Comparison of ENCODE assay signal across 21 cellular contexts in genomic region chr20:41126719-41127118, GRCh38. TPM values are rescaled to one million over a fixed set of nuclear protein-coding genes. Genes with fewer than 3 reads are reported as not detected.
DNase-seq lines count a peak whose midpoint lies in the region; ATAC-seq lines count a peak whose summit lies in the region.
"Had no signal": no experiment of that assay in that cellular context is flagged by ENCODE, and none has a peak within 500 bp of the region (broad histone marks: within the 10 kb centered on the region; RNA-seq: fewer than 3 reads in every experiment).

No MANE protein-coding gene starts in this region.

- H3K27me3 ChIP-seq in CD4-positive, CD25-positive, alpha-beta regulatory T cell (ENCODE audit: control insufficient read depth, insufficient read depth, low read length): no peaks in the 10 kb centered on the region
- H3K27me3 ChIP-seq: adrenal gland, body of pancreas, ovary, upper lobe of left lung had no signal

- no peak overlapping the region for H3K4me3 Mint-ChIP-seq in activated T-cell treated with anti-CD3 and anti-CD28 coated beads, Interleukin-2, amount 50 U/mL, for 72 hours
- no peak overlapping the region for H3K4me3 Mint-ChIP-seq in CD4-positive, CD25-positive, alpha-beta regulatory T cell
- no peak overlapping the region for H3K4me3 Mint-ChIP-seq in T-cell
- no peak overlapping the region for H3K4me3 Mint-ChIP-seq in immature natural killer cell

- H3K4me1 Mint-ChIP-seq in activated T-cell treated with anti-CD3 and anti-CD28 coated beads, Interleukin-2, amount 50 U/mL, for 72 hours (ENCODE audit: low read depth): peaks cover 24% of the 10 kb centered on the region
- H3K4me1 Mint-ChIP-seq in CD4-positive, CD25-positive, alpha-beta regulatory T cell: peaks cover 0 to 6% (median 3%) of the 10 kb centered on the region in 4 donors
- H3K4me1 Mint-ChIP-seq in T-cell (peaks cover 0 to under 1% (median 0%) of the 10 kb centered on the region in 3 donors), immature natural killer cell (peaks cover 0 to 2% of the 10 kb centered on the region in 2 donors)

- H3K27ac ChIP-seq in CD4-positive, CD25-positive, alpha-beta regulatory T cell (ENCODE audit: insufficient read depth, low read length, poor library complexity, severe bottlenecking): no peak overlapping the region
- H3K27ac ChIP-seq: adrenal gland, body of pancreas, left ventricle myocardium inferior, ovary, upper lobe of left lung had no signal

- peaks cover 29% of the 10 kb centered on the region for H3K36me3 ChIP-seq in CD4-positive, CD25-positive, alpha-beta regulatory T cell (ENCODE audit: control insufficient read depth, insufficient read depth, low read length)
- H3K36me3 ChIP-seq: ovary had no signal

- DNase-seq in activated T-cell treated with anti-CD3 and anti-CD28 coated beads, Interleukin-2, amount 50 U/mL, for 72 hours: no peak
- DNase-seq in activated T-cell treated with anti-CD3 and anti-CD28 coated beads, Interleukin-2, amount 50 U/mL, for 1 hour: no peak
- DNase-seq in CD4-positive, CD25-positive, alpha-beta regulatory T cell: no peak
- DNase-seq in T-cell: no peak
- no peak for DNase-seq in immature natural killer cell
- no peak for DNase-seq in KG1 (lab: John Stamatoyannopoulos, UW)
- no peak for DNase-seq in NK-92 treated with Interleukin-12 subunit alpha and Interleukin-12 subunit beta, amount 100 ng/mL, for 24 hours (lab: John Stamatoyannopoulos, UW)
- DNase-seq: activated gamma-delta T cell; adrenal gland; body of pancreas; cerebellar nuclear complex; COR-L47; left ventricle myocardium inferior; NCI-H146; NCI-H2107; NCI-H774; ovary; retina; stimulated activated CD4-positive, alpha-beta T cell treated with anti-CD3 and anti-CD28 coated beads, Interleukin-2, amount 100 ng/mL, for 48 hours; upper lobe of left lung had no signal

- H3K9me3 Mint-ChIP-seq in activated T-cell treated with anti-CD3 and anti-CD28 coated beads, Interleukin-2, amount 50 U/mL, for 72 hours: no peaks in the 10 kb centered on the region
- H3K9me3 Mint-ChIP-seq in CD4-positive, CD25-positive, alpha-beta regulatory T cell: peaks cover 0 to 2% (median 0%) of the 10 kb centered on the region in 7 donors
- H3K9me3 Mint-ChIP-seq in T-cell (no peaks in the 10 kb centered on the region), immature natural killer cell (no peaks in the 10 kb centered on the region)

- peaks cover 11 to 27% of the 10 kb centered on the region in 2 donors for H3K36me3 Mint-ChIP-seq in activated T-cell treated with anti-CD3 and anti-CD28 coated beads, Interleukin-2, amount 50 U/mL, for 72 hours (ENCODE audit: insufficient read depth in 2 of 2)
- peaks cover 39% of the 10 kb centered on the region for H3K36me3 Mint-ChIP-seq in CD4-positive, CD25-positive, alpha-beta regulatory T cell
- peaks cover 28% of the 10 kb centered on the region for H3K36me3 Mint-ChIP-seq in T-cell
- H3K36me3 Mint-ChIP-seq in immature natural killer cell: peaks cover 10 to 38% (median 12%) of the 10 kb centered on the region in 3 donors

- peak overlapping the region; percentile 26 for H3K27ac Mint-ChIP-seq in activated T-cell treated with anti-CD3 and anti-CD28 coated beads, Interleukin-2, amount 50 U/mL, for 72 hours
- peak overlapping the region in 2 of 3 donors; percentile 13 to 45 for H3K27ac Mint-ChIP-seq in CD4-positive, CD25-positive, alpha-beta regulatory T cell
- H3K27ac Mint-ChIP-seq in T-cell: peak overlapping the region; percentile 41 to 50
- H3K27ac Mint-ChIP-seq in immature natural killer cell: peak overlapping the region in 4 of 6 donors; percentile 1 to 35 (median 4)

- no peaks in the 10 kb centered on the region for H3K4me1 ChIP-seq in CD4-positive, CD25-positive, alpha-beta regulatory T cell (ENCODE audit: control insufficient read depth, insufficient read depth, low read length, poor library complexity, severe bottlenecking)
- H3K4me1 ChIP-seq: adrenal gland, body of pancreas, upper lobe of left lung had no signal

- no peaks in the 10 kb centered on the region for H3K27me3 Mint-ChIP-seq in activated T-cell treated with anti-CD3 and anti-CD28 coated beads, Interleukin-2, amount 50 U/mL, for 72 hours (ENCODE audit: low read depth)
- no peaks in the 10 kb centered on the region for H3K27me3 Mint-ChIP-seq in CD4-positive, CD25-positive, alpha-beta regulatory T cell
- H3K27me3 Mint-ChIP-seq in T-cell (no peaks in the 10 kb centered on the region), immature natural killer cell (ENCODE audit: low read depth in 3 of 3) (peaks cover 0 to 4% (median 0%) of the 10 kb centered on the region in 3 donors)

- no peak overlapping the region for H3K4me3 ChIP-seq in CD4-positive, CD25-positive, alpha-beta regulatory T cell (ENCODE audit: low read depth, low read length)
- H3K4me3 ChIP-seq: adrenal gland, body of pancreas, left ventricle myocardium inferior, ovary, upper lobe of left lung had no signal

- POLR2A ChIA-PET in T-cell (lab: Charles Lee): no interaction called here

- H3K9me3 ChIP-seq in CD4-positive, CD25-positive, alpha-beta regulatory T cell (ENCODE audit: control insufficient read depth in 2 of 2, low read length in 2 of 2): no peaks in the 10 kb centered on the region
- H3K9me3 ChIP-seq: adrenal gland, body of pancreas, left ventricle myocardium inferior, ovary, upper lobe of left lung had no signal

- CTCF ChIA-PET in T-cell (lab: Charles Lee): interaction anchor here in 1 of 2 donors (1.1 kb wide), 1 partner anchor 10 kb away, joined by 6 read pairs; no protein-coding TSS in a partner anchor

- ATAC-seq in activated T-cell treated with anti-CD3 and anti-CD28 coated beads, Interleukin-2, amount 50 U/mL, for 72 hours (replicated peaks in 1 of 2): no peak
- no peak for ATAC-seq in CD4-positive, CD25-positive, alpha-beta regulatory T cell (ENCODE audit: low read depth in 2 of 2)
- ATAC-seq in T-cell (replicated peaks in 1 of 4) (no peak), HG03469 (IDR thresholded peaks at IDR 0.05; ENCODE audit: unreplicated experiment) (no peak)
- ATAC-seq: body of pancreas had no signal

RNA-seq across cellular contexts. Expression of gene PLCG1, which starts 10.6 kb away (rescaled TPM):
- 100 to 1,000 TPM; 177 to 221 TPM for total RNA-seq in activated T-cell treated with anti-CD3 and anti-CD28 coated beads, Interleukin-2, amount 50 U/mL, for 72 hours
- total RNA-seq in CD4-positive, CD25-positive, alpha-beta regulatory T cell: 540 TPM
- 10 to 100 TPM; 30.4 to 36.1 (median 33.0) TPM for polyA plus RNA-seq in CD4-positive, CD25-positive, alpha-beta regulatory T cell
- total RNA-seq in T-cell: 100 to 1,000 TPM; 390 to 589 (median 444) TPM
- 10 to 100 TPM in 1 of 3 donors, 1 to 10 TPM in 2; 3.2 to 31.4 (median 7.5) TPM for polyA plus RNA-seq in immature natural killer cell
